In the genomic region with DNA sequence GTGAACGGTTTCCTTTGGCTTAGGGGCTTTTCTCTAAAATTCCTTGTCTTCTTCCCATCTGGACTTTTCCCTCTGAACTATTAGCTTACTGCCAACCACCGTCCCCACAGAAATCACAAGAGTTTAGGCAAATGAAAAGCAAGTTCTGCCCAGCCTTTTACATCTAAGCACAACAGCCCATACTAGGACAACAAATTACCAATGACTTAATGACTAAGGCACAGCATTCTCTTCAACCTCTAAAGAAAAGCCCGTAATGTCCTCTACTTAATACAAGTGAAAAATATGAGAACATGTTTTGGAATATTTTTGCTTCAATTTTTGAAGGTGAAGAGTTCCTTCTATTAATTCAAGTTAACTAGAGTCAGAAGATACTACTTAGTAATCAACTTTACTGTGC, we compare ENCODE assay signal across 8 cellular contexts. TPM values are rescaled to one million over a fixed set of nuclear protein-coding genes. Genes with fewer than 3 reads are reported as not detected.
DNase-seq lines count a peak whose midpoint lies in the region; ATAC-seq and TF ChIP-seq lines count a peak whose summit lies in the region.

No MANE protein-coding gene starts in this region.

- H3K27ac ChIP-seq in SJCRH30 (peak overlapping the region; percentile 84), esophagus squamous epithelium (peak overlapping the region; percentile 99), rectal smooth muscle tissue (ENCODE audit: low read depth, low read length) (peak overlapping the region; percentile 91)

- no peak for ATAC-seq in HG03280 (IDR thresholded peaks at IDR 0.05; ENCODE audit: unreplicated experiment)

- intact Hi-C loops in esophagus squamous epithelium (cut with DNase I): no loop called here

- H3K27me3 ChIP-seq in SJCRH30: no peaks in the 10 kb centered on the region
- H3K27me3 ChIP-seq in esophagus squamous epithelium: no peaks in the 10 kb centered on the region
- H3K27me3 ChIP-seq in rectal smooth muscle tissue (ENCODE audit: control insufficient read depth, insufficient read depth, low read length): no peaks in the 10 kb centered on the region

- DNase-seq in GM12864 (ENCODE audit: low read depth): no peak
- DNase-seq in SJCRH30: no peak
- no peak for DNase-seq in esophagus squamous epithelium (lab: John Stamatoyannopoulos, UW)
- DNase-seq in SIG-M5 treated with dmso at 0.1 percent for 504 hours (lab: John Stamatoyannopoulos, UW; ENCODE audit: unreplicated experiment): no peak
- DNase-seq in effector CD8-positive, alpha-beta T cell (lab: John Stamatoyannopoulos, UW): no peak
- no peak for DNase-seq in NCI-H2171 (lab: John Stamatoyannopoulos, UW)

- H3K4me3 ChIP-seq in GM12864 (ENCODE audit: low read depth, low read length): peak overlapping the region; percentile 70
- peak overlapping the region; percentile 88 for H3K4me3 ChIP-seq in SJCRH30
- peak overlapping the region; percentile 82 to 99 (median 85) for H3K4me3 ChIP-seq in esophagus squamous epithelium
- H3K4me3 ChIP-seq in rectal smooth muscle tissue (ENCODE audit: low read length): peak overlapping the region; percentile 71

- H3K36me3 ChIP-seq in SJCRH30 (no peaks in the 10 kb centered on the region; the same call in 1 of the 2 replicates), esophagus squamous epithelium (no peaks in the 10 kb centered on the region), rectal smooth muscle tissue (ENCODE audit: control insufficient read depth, insufficient read depth, low read length) (no peaks in the 10 kb centered on the region)

- TF ChIP-seq CTCF in GM12864 (IDR thresholded peaks at IDR 0.05; ENCODE audit: low read depth, low read length, missing control alignments) (no peak), esophagus squamous epithelium (IDR thresholded peaks at IDR 0.05) (no peak)

- peak overlapping the region; percentile 93 for H3K9ac ChIP-seq in rectal smooth muscle tissue (ENCODE audit: low read length)

- WGBS in esophagus squamous epithelium, 2 donors: 22 to 31% methylated on average over 3 of the region's 3 CpGs

- 0 out of 2 replicates have a peak, but pooled peaks cover 10% of the 10 kb centered on the region for H3K4me1 ChIP-seq in SJCRH30
- H3K4me1 ChIP-seq in esophagus squamous epithelium: peaks cover 12 to 65% (median 21%) of the 10 kb centered on the region in 3 donors
- H3K4me1 ChIP-seq in rectal smooth muscle tissue (ENCODE audit: control insufficient read depth, insufficient read depth, low read length): peaks cover 16% of the 10 kb centered on the region

- no peak for TF ChIP-seq POLR2A in esophagus squamous epithelium (IDR thresholded peaks at IDR 0.05)

- no peaks in the 10 kb centered on the region for H3K9me3 ChIP-seq in SJCRH30 (replicated peaks)
- no peaks in the 10 kb centered on the region for H3K9me3 ChIP-seq in esophagus squamous epithelium

RNA-seq across cellular contexts. Expression of a gene that starts 1.2 kb away (rescaled TPM):
- total RNA-seq in SJCRH30 (2014; rRNA removed; shearing (Covaris generic)): 25.5 and 26.1 TPM in 2 replicates
- 10 to 100 TPM; 15.0 to 23.3 (median 20.5) TPM for total RNA-seq in esophagus squamous epithelium

RNA-seq across cellular contexts. Expression of a gene that starts 21.7 kb away (rescaled TPM):
- total RNA-seq in SJCRH30 (2014; rRNA removed; shearing (Covaris generic)): 40.6 and 41.9 TPM in 2 replicates
- 10 to 100 TPM; 11.6 to 31.1 (median 15.2) TPM for total RNA-seq in esophagus squamous epithelium

RNA-seq across cellular contexts. Expression of a gene that starts 41.5 kb away (rescaled TPM):
- total RNA-seq in SJCRH30 (2014; rRNA removed; shearing (Covaris generic)): 71.3 and 71.9 TPM in 2 replicates
- total RNA-seq in esophagus squamous epithelium: 100 to 1,000 TPM in 2 of 4 donors, 10 to 100 TPM in 2; 74.5 to 117 (median 93.8) TPM
